In genomic region chr6:124955108-124955851, GRCh38 we compare ENCODE assay signal across 24 cellular contexts. TPM values are rescaled to one million over a fixed set of nuclear protein-coding genes. Genes with fewer than 3 reads are reported as not detected.
DNase-seq lines count a peak whose midpoint lies in the region; ATAC-seq and TF ChIP-seq lines count a peak whose summit lies in the region.
"Had no signal": no experiment of that assay in that cellular context is flagged by ENCODE, and none has a peak within 500 bp of the region (broad histone marks: within the 10 kb centered on the region; RNA-seq: fewer than 3 reads in every experiment).

No MANE protein-coding gene starts in this region.

- H3K36me3 ChIP-seq in mesenchymal stem cell (ENCODE audit: control insufficient read depth in 1 of 2, insufficient read depth in 2 of 2, low read depth in 1 of 2, low read length in 2 of 2) (peaks cover 0 to 3% of the 10 kb centered on the region in 2 experiments), thoracic aorta (no peaks in the 10 kb centered on the region)
- H3K36me3 ChIP-seq: breast epithelium, gastrocnemius medialis, SJSA1, upper lobe of left lung, WERI-Rb-1 had no signal

- H2BK5ac ChIP-seq in mesenchymal stem cell (ENCODE audit: low read depth, low read length, poor library complexity, severe bottlenecking) = no peak overlapping the region

- no peak overlapping the region for H3K9ac ChIP-seq in mesenchymal stem cell (ENCODE audit: low read length)

- no peak overlapping the region for H2BK120ac ChIP-seq in mesenchymal stem cell (ENCODE audit: low read depth, low read length)

- 92% methylated on average over 7 of the region's 7 CpGs for WGBS in mesenchymal stem cell

- H2AK5ac ChIP-seq in mesenchymal stem cell (ENCODE audit: low read length, severe bottlenecking) = peak overlapping the region; percentile 18

- no peak overlapping the region for H3K4ac ChIP-seq in mesenchymal stem cell (ENCODE audit: low read depth in 1 of 2, low read length in 2 of 2)

- H3K9me3 ChIP-seq in mesenchymal stem cell (ENCODE audit: control insufficient read depth, low read length) (no peaks in the 10 kb centered on the region), thoracic aorta (no peaks in the 10 kb centered on the region)
- H3K9me3 ChIP-seq: breast epithelium, gastrocnemius medialis, SJSA1, upper lobe of left lung had no signal

- H2AFZ ChIP-seq in mesenchymal stem cell (ENCODE audit: low read depth, low read length) = no peak overlapping the region

- H3K79me1 ChIP-seq in mesenchymal stem cell (replicated peaks; ENCODE audit: low read length, poor library complexity, severe bottlenecking) = peaks cover 18% of the 10 kb centered on the region

- H3K4me3 ChIP-seq in choroid plexus epithelial cell (ENCODE audit: low read depth, low read length) (no peak overlapping the region), mesenchymal stem cell (ENCODE audit: insufficient read depth in 1 of 2, low read depth in 1 of 2, low read length in 2 of 2) (no peak overlapping the region), thoracic aorta (peak overlapping the region; percentile 4)
- H3K4me3 ChIP-seq: breast epithelium, gastrocnemius medialis, SJSA1, upper lobe of left lung had no signal

- peak overlapping the region in 1 of 2 experiments; percentile 2 for H2BK12ac ChIP-seq in mesenchymal stem cell (ENCODE audit: low read length in 2 of 2)

- H3K27me3 Mint-ChIP-seq in activated naive CD8-positive, alpha-beta T cell treated with anti-CD3 and anti-CD28 coated beads, Interleukin-2, amount 50 U/mL, for 24 hours = peaks cover 16% of the 10 kb centered on the region
- H3K27me3 Mint-ChIP-seq in activated naive CD8-positive, alpha-beta T cell treated with anti-CD3 and anti-CD28 coated beads for 36 hours = peaks cover 40% of the 10 kb centered on the region

- H3K36me3 Mint-ChIP-seq in activated naive CD8-positive, alpha-beta T cell treated with anti-CD3 and anti-CD28 coated beads, Interleukin-2, amount 50 U/mL, for 24 hours (ENCODE audit: low read depth) = no peaks in the 10 kb centered on the region
- H3K36me3 Mint-ChIP-seq in activated naive CD8-positive, alpha-beta T cell treated with anti-CD3 and anti-CD28 coated beads for 36 hours = no peaks in the 10 kb centered on the region
- H3K36me3 Mint-ChIP-seq: naive thymus-derived CD4-positive, alpha-beta T cell had no signal

- H3K4me3 Mint-ChIP-seq in activated naive CD8-positive, alpha-beta T cell treated with anti-CD3 and anti-CD28 coated beads, Interleukin-2, amount 50 U/mL, for 24 hours = no peak overlapping the region
- no peak overlapping the region for H3K4me3 Mint-ChIP-seq in activated naive CD8-positive, alpha-beta T cell treated with anti-CD3 and anti-CD28 coated beads for 36 hours
- H3K4me3 Mint-ChIP-seq: naive thymus-derived CD4-positive, alpha-beta T cell; T-helper 1 cell treated with Interleukin-12 subunit alpha and Interleukin-12 subunit beta and Interleukin-4 antibody, amounts not matched to agents 30 μg/mL and 1 μg/mL, for 36 hours had no signal

- H3K18ac ChIP-seq in mesenchymal stem cell (ENCODE audit: low read depth in 1 of 2, low read length in 2 of 2) = peak overlapping the region in 1 of 2 experiments; percentile 22

- H3K4me1 ChIP-seq in mesenchymal stem cell (ENCODE audit: control insufficient read depth, insufficient read depth, low read depth, low read length) = peaks cover 11% of the 10 kb centered on the region
- H3K4me1 ChIP-seq in thoracic aorta (ENCODE audit: control insufficient read depth in 1 of 2, low read depth in 2 of 2) = peaks cover 6 to 10% of the 10 kb centered on the region in 2 donors
- H3K4me1 ChIP-seq: breast epithelium, upper lobe of left lung had no signal

- peak overlapping the region in 1 of 2 experiments; percentile 23 for H3K23ac ChIP-seq in mesenchymal stem cell (ENCODE audit: low read length in 2 of 2)

- no peak overlapping the region for H4K8ac ChIP-seq in mesenchymal stem cell (ENCODE audit: low read length)

- H3K27ac ChIP-seq in mesenchymal stem cell (ENCODE audit: low read length, poor library complexity, severe bottlenecking) (peak overlapping the region; percentile 40), thoracic aorta (no peak overlapping the region)
- H3K27ac ChIP-seq: breast epithelium, gastrocnemius medialis, SJSA1, upper lobe of left lung, WERI-Rb-1 had no signal

- no peak overlapping the region for H2BK15ac ChIP-seq in mesenchymal stem cell (ENCODE audit: low read depth, poor library complexity, severe bottlenecking)

- peaks cover 11% of the 10 kb centered on the region for H3K9me3 Mint-ChIP-seq in activated naive CD8-positive, alpha-beta T cell treated with anti-CD3 and anti-CD28 coated beads, Interleukin-2, amount 50 U/mL, for 24 hours
- H3K9me3 Mint-ChIP-seq in activated naive CD8-positive, alpha-beta T cell treated with anti-CD3 and anti-CD28 coated beads for 36 hours = peaks cover 5% of the 10 kb centered on the region
- H3K9me3 Mint-ChIP-seq: T-helper 1 cell treated with Interleukin-12 subunit alpha and Interleukin-12 subunit beta and Interleukin-4 antibody, amounts not matched to agents 30 μg/mL and 1 μg/mL, for 36 hours had no signal

- H3K27me3 ChIP-seq in mesenchymal stem cell (ENCODE audit: control insufficient read depth in 1 of 2, insufficient read depth in 1 of 2, low read length in 2 of 2) = no peaks in the 10 kb centered on the region
- H3K27me3 ChIP-seq in thoracic aorta (replicated peaks; ENCODE audit: insufficient read depth) = no peaks in the 10 kb centered on the region
- H3K27me3 ChIP-seq: breast epithelium, gastrocnemius medialis, SJSA1, upper lobe of left lung had no signal

- DNase-seq in activated naive CD8-positive, alpha-beta T cell treated with anti-CD3 and anti-CD28 coated beads, Interleukin-2, amount 50 U/mL, for 24 hours = no peak
- DNase-seq in activated naive CD8-positive, alpha-beta T cell treated with anti-CD3 and anti-CD28 coated beads for 36 hours = no peak
- DNase-seq in choroid plexus epithelial cell (ENCODE audit: low read depth) (peak; percentile 61), mesenchymal stem cell (no peak), thoracic aorta (ENCODE audit: low spot score) (no peak), DMS53 (lab: John Stamatoyannopoulos, UW) (no peak)
- no peak for DNase-seq in activated CD4-positive, alpha-beta T cell treated with anti-CD3 and anti-CD28 coated beads, Interleukin-2, amount 50 U/mL, for 48 hours
- DNase-seq: 8988T; activated CD8-positive, alpha-beta memory T cell treated with anti-CD3 and anti-CD28 coated beads, Interleukin-2, amount 50 U/mL, for 48 hours; COR-L47; dermis blood vessel endothelial cell; gastrocnemius medialis; HCEC 1CT; naive thymus-derived CD4-positive, alpha-beta T cell; NCI-H1436; PC-3; small intestine; stimulated activated CD4-positive, alpha-beta T cell treated with anti-CD3 and anti-CD28 coated beads, Interleukin-4, amount 100 ng/mL, for 24 hours; upper lobe of left lung; WERI-Rb-1 had no signal

- ATAC-seq in activated naive CD8-positive, alpha-beta T cell treated with anti-CD3 and anti-CD28 coated beads, Interleukin-2, amount 50 U/mL, for 24 hours = peak; percentile 36
- ATAC-seq in thoracic aorta (ENCODE audit: insufficient number of reproducible peaks, low FRiP score, low read depth) (no peak), HG03460 (IDR thresholded peaks at IDR 0.05; ENCODE audit: unreplicated experiment) (no peak)
- ATAC-seq: gastrocnemius medialis; naive thymus-derived CD4-positive, alpha-beta T cell; PC-3 had no signal

- H3K4me1 Mint-ChIP-seq in activated naive CD8-positive, alpha-beta T cell treated with anti-CD3 and anti-CD28 coated beads, Interleukin-2, amount 50 U/mL, for 24 hours = peaks cover 2% of the 10 kb centered on the region
- peaks cover 2% of the 10 kb centered on the region for H3K4me1 Mint-ChIP-seq in activated naive CD8-positive, alpha-beta T cell treated with anti-CD3 and anti-CD28 coated beads for 36 hours
- H3K4me1 Mint-ChIP-seq: naive thymus-derived CD4-positive, alpha-beta T cell had no signal

- no peak overlapping the region for H3K4me2 ChIP-seq in mesenchymal stem cell (ENCODE audit: low read length, poor library complexity, severe bottlenecking)

- TF ChIP-seq CTCF in choroid plexus epithelial cell (conservative IDR thresholded peaks at IDR 0.05; ENCODE audit: low read depth, low read length) (no peak), thoracic aorta (IDR thresholded peaks at IDR 0.05) (no peak)

- H3K14ac ChIP-seq in mesenchymal stem cell (ENCODE audit: low read length in 2 of 2) = peak overlapping the region in 1 of 2 experiments; percentile 3

- H3K27ac Mint-ChIP-seq in activated naive CD8-positive, alpha-beta T cell treated with anti-CD3 and anti-CD28 coated beads, Interleukin-2, amount 50 U/mL, for 24 hours = no peak overlapping the region
- H3K27ac Mint-ChIP-seq in activated naive CD8-positive, alpha-beta T cell treated with anti-CD3 and anti-CD28 coated beads for 36 hours = no peak overlapping the region
- H3K27ac Mint-ChIP-seq: naive thymus-derived CD4-positive, alpha-beta T cell; T-helper 1 cell treated with Interleukin-12 subunit alpha and Interleukin-12 subunit beta and Interleukin-4 antibody, amounts not matched to agents 30 μg/mL and 1 μg/mL, for 36 hours had no signal

- no peak overlapping the region for H4K91ac ChIP-seq in mesenchymal stem cell (ENCODE audit: low read length)

RNA-seq across cellular contexts. Expression of gene RNF217, which starts 7.0 kb away (rescaled TPM):
- under 1 TPM; 0.12 to 0.30 TPM for total RNA-seq in activated naive CD8-positive, alpha-beta T cell treated with anti-CD3 and anti-CD28 coated beads for 36 hours
- 12.7 TPM for polyA plus RNA-seq in mesenchymal stem cell (2013, experiment 1 of 2)
- 12.3 TPM for polyA plus RNA-seq in mesenchymal stem cell (2013, experiment 2 of 2)
- total RNA-seq in thoracic aorta = 10 to 100 TPM; 36.3 to 44.2 TPM

Comparison
In these comparisons a context has a peak if more than half of its experiments do, and no peak if none do; other contexts are left out.
1. RNA of gene RNF217, which starts 7.0 kb away (total RNA-seq): 36.3 to 44.2 TPM in thoracic aorta; 0.12 to 0.30 TPM in activated naive CD8-positive, alpha-beta T cell treated with anti-CD3 and anti-CD28 coated beads for 36 hours; every median in the first group is over 10 times any median in the second.